1 cellular context compared by ENCODE assay signal in genomic region chr5:80686757-80687156, GRCh38.
TF ChIP-seq lines count a peak whose summit lies in the region.

No MANE protein-coding gene starts in this region.

TF ChIP-seq in GM23338, 12 proteins besides CTCF, POLR2A, EP300 and RAD21 (continued from another document):
- TF ChIP-seq ZNF462 (CRISPR knock-in tag; IDR thresholded peaks at IDR 0.05) (no peak), NANOG (IDR thresholded peaks at IDR 0.05; ENCODE audit: borderline replicate concordance) (no peak), EZH2phosphoT487 (IDR thresholded peaks at IDR 0.05; ENCODE audit: unreplicated experiment) (no peak), ETS1 (IDR thresholded peaks at IDR 0.05) (no peak), JUNB (IDR thresholded peaks at IDR 0.05; ENCODE audit: unreplicated experiment) (no peak)
